ENCODE assay signal across 16 cellular contexts in genomic region chr2:75515584-75516368, GRCh38. TPM values are rescaled to one million over a fixed set of nuclear protein-coding genes. Genes with fewer than 3 reads are reported as not detected.
DNase-seq lines count a peak whose midpoint lies in the region; ATAC-seq and TF ChIP-seq lines count a peak whose summit lies in the region.
"Had no signal": no experiment of that assay in that cellular context is flagged by ENCODE, and none has a peak within 500 bp of the region (broad histone marks: within the 10 kb centered on the region; RNA-seq: fewer than 3 reads in every experiment).

No MANE protein-coding gene starts in this region.

- TF ChIP-seq RAD21 in liver (IDR thresholded peaks at IDR 0.05), result no peak

- H3K9me3 Mint-ChIP-seq in endothelial cell (ENCODE audit: unreplicated experiment), result peaks cover 10% of the 10 kb centered on the region

- DNase-seq in NCI-H69 (lab: John Stamatoyannopoulos, UW) (peak; percentile 4), endothelial cell (ENCODE audit: low spot score) (no peak), A172 (ENCODE audit: low spot score) (no peak), HUDEP-2 (lab: John Stamatoyannopoulos, UW; ENCODE audit: unreplicated experiment in 76 of 76) (no peak), KBM-7 (no peak)
- DNase-seq: ACHN; BE2C; C1 segment of cervical spinal cord; CD4-positive, CD25-positive, alpha-beta regulatory T cell; CD8-positive, alpha-beta memory T cell; DMS 273 treated with DMSO at 0.1 percent for 48 hours; H9; KG1 had no signal

- ATAC-seq in GM18861 (IDR thresholded peaks at IDR 0.05; ENCODE audit: unreplicated experiment), result no peak

- peaks cover 33% of the 10 kb centered on the region for H3K4me1 Mint-ChIP-seq in endothelial cell (ENCODE audit: unreplicated experiment)
- H3K4me1 Mint-ChIP-seq: CD4-positive, CD25-positive, alpha-beta regulatory T cell; CD8-positive, alpha-beta memory T cell; H9; IgD-negative memory B cell had no signal

- H3K9ac ChIP-seq in liver (ENCODE audit: low read depth in 1 of 2, low read length in 2 of 2), result peak overlapping the region; percentile 2 to 45

- peak overlapping the region; percentile 79 to 96 for H3K27ac ChIP-seq in liver (ENCODE audit: low read depth in 1 of 2, low read length in 2 of 2)

- peaks cover 0 to 6% (median 3%) of the 10 kb centered on the region in 4 donors for H3K9me3 ChIP-seq in liver (ENCODE audit: control insufficient read depth in 4 of 4, low read length in 3 of 4)
- H3K9me3 ChIP-seq: BE2C had no signal

- H3K36me3 Mint-ChIP-seq in endothelial cell (ENCODE audit: low read depth, unreplicated experiment), result peaks cover 71% of the 10 kb centered on the region
- H3K36me3 Mint-ChIP-seq: CD4-positive, CD25-positive, alpha-beta regulatory T cell; CD8-positive, alpha-beta memory T cell; IgD-negative memory B cell had no signal

- peak overlapping the region in 2 of 3 donors; percentile 30 to 43 for H3K4me3 ChIP-seq in liver (ENCODE audit: low read depth in 1 of 3, low read length in 3 of 3)

- peaks cover 5 to 47% (median 28%) of the 10 kb centered on the region in 4 donors for H3K4me1 ChIP-seq in liver (ENCODE audit: control insufficient read depth in 4 of 4, insufficient read depth in 4 of 4, low read length in 3 of 4)
- H3K4me1 ChIP-seq: BE2C had no signal

- H3K36me3 ChIP-seq in liver (ENCODE audit: control insufficient read depth in 4 of 4, insufficient read depth in 3 of 4, low read depth in 1 of 4, low read length in 3 of 4), result peaks cover 3 to 25% (median 13%) of the 10 kb centered on the region in 4 donors
- H3K36me3 ChIP-seq: BE2C had no signal

- in situ Hi-C loops in KBM-7 (cut with MboI; ENCODE audit: low pct_unique_long_range_greater_than_20kb, low sequenced_read_pairs), result no loop called here

- H3K4me3 Mint-ChIP-seq in endothelial cell (ENCODE audit: unreplicated experiment), result peak overlapping the region; percentile 52
- H3K4me3 Mint-ChIP-seq: CD4-positive, CD25-positive, alpha-beta regulatory T cell; CD8-positive, alpha-beta memory T cell; H9; IgD-negative memory B cell had no signal

- 51% methylated on average over 7 of the region's 7 CpGs for WGBS in liver

- H3K27me3 Mint-ChIP-seq in endothelial cell (ENCODE audit: unreplicated experiment), result peaks cover 4% of the 10 kb centered on the region

- no peaks in the 10 kb centered on the region for H3K27me3 ChIP-seq in liver (ENCODE audit: control insufficient read depth in 4 of 4, insufficient read depth in 4 of 4, low read length in 3 of 4)
- H3K27me3 ChIP-seq: BE2C had no signal

- H3K27ac Mint-ChIP-seq in endothelial cell (ENCODE audit: unreplicated experiment), result peak overlapping the region; percentile 32
- H3K27ac Mint-ChIP-seq: CD4-positive, CD25-positive, alpha-beta regulatory T cell; CD8-positive, alpha-beta memory T cell; H9; IgD-negative memory B cell had no signal

- TF ChIP-seq CTCF in endothelial cell (IDR thresholded peaks at IDR 0.05; ENCODE audit: unreplicated experiment) (no peak), liver (IDR thresholded peaks at IDR 0.05; ENCODE audit: low read depth, low read length, missing input control) (no peak)

TF ChIP-seq in liver, 16 proteins besides CTCF, POLR2A, EP300 and RAD21:
- TF ChIP-seq FOXA1 (IDR thresholded peaks at IDR 0.05), result no peak
- TF ChIP-seq HNF4G (IDR thresholded peaks at IDR 0.05), result no peak
- no peak for TF ChIP-seq REST (IDR thresholded peaks at IDR 0.05)
- TF ChIP-seq HNF4A (conservative IDR thresholded peaks at IDR 0.05), result no peak
- no peak for TF ChIP-seq RXRA (IDR thresholded peaks at IDR 0.05)
- TF ChIP-seq TAF1 (conservative IDR thresholded peaks at IDR 0.05), result no peak
- TF ChIP-seq FOXA2 (IDR thresholded peaks at IDR 0.05), result no peak
- no peak for TF ChIP-seq JUND (IDR thresholded peaks at IDR 0.05)
- no peak for TF ChIP-seq SP1 (IDR thresholded peaks at IDR 0.05)
- TF ChIP-seq ZBTB33 (IDR thresholded peaks at IDR 0.05), result no peak
- no peak for TF ChIP-seq GABPA (IDR thresholded peaks at IDR 0.05 in 1 of 2, conservative IDR thresholded peaks at IDR 0.05 in 1 of 2)
- TF ChIP-seq EGR1 (IDR thresholded peaks at IDR 0.05; ENCODE audit: low read depth in 2 of 2), result no peak
- no peak for TF ChIP-seq YY1 (IDR thresholded peaks at IDR 0.05)
- TF ChIP-seq ATF3 (IDR thresholded peaks at IDR 0.05), result no peak
- TF ChIP-seq NR2F2 (IDR thresholded peaks at IDR 0.05), result no peak

RNA-seq across cellular contexts. Expression of gene EVA1A, which starts 45.0 kb away (rescaled TPM):
- 19.9 TPM for total RNA-seq in endothelial cell (ENCODE audit: unreplicated experiment)
- 100 to 1,000 TPM in 1 of 2 donors, 10 to 100 TPM in 1; 45.7 to 206 TPM for total RNA-seq in liver
- polyA plus RNA-seq in liver, result 100 to 1,000 TPM in 1 of 2 donors, 10 to 100 TPM in 1; 93.2 to 107 TPM
- total RNA-seq in A172 (2014; rRNA removed; shearing (Covaris generic)), result 24.6 and 38.3 TPM in 2 replicates
- total RNA-seq: CD4-positive, CD25-positive, alpha-beta regulatory T cell; CD8-positive, alpha-beta memory T cell had no signal
- polyA plus RNA-seq: CD4-positive, CD25-positive, alpha-beta regulatory T cell; CD8-positive, alpha-beta memory T cell; IgD-negative memory B cell had no signal
